In the genomic region with DNA sequence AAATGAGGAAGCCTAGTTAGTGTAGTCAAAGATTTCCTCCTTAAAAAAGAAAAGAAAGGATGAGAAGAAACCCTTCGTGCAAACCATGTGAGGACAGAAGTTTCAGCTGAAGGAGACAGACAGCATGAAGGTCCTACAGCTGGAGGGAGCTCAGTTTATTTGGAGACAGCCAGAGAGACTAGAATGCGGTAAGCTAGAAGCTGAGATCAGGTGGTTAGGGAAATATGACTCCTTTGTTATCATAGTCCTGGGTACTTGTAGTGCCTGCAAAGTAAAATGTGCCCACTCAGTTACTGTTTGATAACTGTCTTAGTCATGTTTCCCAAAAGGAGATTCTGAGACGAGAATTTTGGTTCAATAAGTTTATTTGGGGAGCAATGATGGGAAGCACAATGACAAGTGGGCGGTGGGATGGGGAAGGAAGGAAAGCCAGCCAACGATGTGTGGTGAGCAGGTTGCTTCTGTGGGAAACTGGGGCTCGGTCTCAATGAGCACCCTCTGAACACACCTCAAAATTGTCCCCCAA, we compare ENCODE assay signal across 18 cellular contexts.
DNase-seq lines count a peak whose midpoint lies in the region; ATAC-seq and TF ChIP-seq lines count a peak whose summit lies in the region.
"Had no signal": no experiment of that assay in that cellular context is flagged by ENCODE, and none has a peak within 500 bp of the region (broad histone marks: within the 10 kb centered on the region; RNA-seq: fewer than 3 reads in every experiment).

No MANE protein-coding gene starts in this region.

- 35% methylated on average over 6 of the region's 6 CpGs for WGBS in right lobe of liver (ENCODE audit: insufficient coverage, low coverage, low lambda C conversion rate, missing lambda C conversion rate)

- TF ChIP-seq POLR2A in right lobe of liver (IDR thresholded peaks at IDR 0.05): no peak

- intact Hi-C loops in right lobe of liver (cut with DNase I): no loop called here

- ATAC-seq in right lobe of liver: no peak
- ATAC-seq: GM23338, HCT116 had no signal

- DNase-seq in NCI-H510A treated with DMSO at 0.1 percent for 48 hours (lab: John Stamatoyannopoulos, UW) (peak; percentile 34), NCI-H510A (lab: John Stamatoyannopoulos, UW) (no peak), OCI-M1 (lab: John Stamatoyannopoulos, UW) (peak; percentile 28), putamen (ENCODE audit: low spot score) (peak; percentile 34), right lobe of liver (no peak), activated gamma-delta T cell treated with Interleukin-2 at 50 U/mL for 16 hours (no peak), NCI-H2196 (lab: John Stamatoyannopoulos, UW; ENCODE audit: unreplicated experiment) (no peak)
- DNase-seq: ACHN; BE2C; C1 segment of cervical spinal cord; CD4-positive, CD25-positive, alpha-beta regulatory T cell; CD8-positive, alpha-beta memory T cell; COR-L47; GF-D8; H7; IMR-90 had no signal

- no peaks in the 10 kb centered on the region for H3K27me3 ChIP-seq in right lobe of liver

- no peaks in the 10 kb centered on the region for H3K4me1 ChIP-seq in right lobe of liver
- H3K4me1 ChIP-seq: BE2C had no signal

- H3K4me3 ChIP-seq in right lobe of liver: no peak overlapping the region
- H3K4me3 ChIP-seq: GM23338 had no signal

- TF ChIP-seq CTCF in right lobe of liver (IDR thresholded peaks at IDR 0.05): no peak

- no peak overlapping the region for H3K27ac ChIP-seq in right lobe of liver

- no peaks in the 10 kb centered on the region for H3K9me3 ChIP-seq in right lobe of liver
- H3K9me3 ChIP-seq: BE2C had no signal

- no peaks in the 10 kb centered on the region for H3K36me3 ChIP-seq in right lobe of liver
- H3K36me3 ChIP-seq: BE2C had no signal

Comparison
In these comparisons a context has a peak if more than half of its experiments do, and no peak if none do; other contexts are left out.
1. DNase-seq: peak in NCI-H510A treated with DMSO at 0.1 percent for 48 hours (single experiment), OCI-M1 (single experiment) and putamen (single experiment); none in NCI-H510A (single experiment), right lobe of liver (0 of 3), activated gamma-delta T cell treated with Interleukin-2 at 50 U/mL for 16 hours (single experiment) and NCI-H2196 (single experiment).